ENCODE assay signal across 25 cellular contexts in the genomic region with DNA sequence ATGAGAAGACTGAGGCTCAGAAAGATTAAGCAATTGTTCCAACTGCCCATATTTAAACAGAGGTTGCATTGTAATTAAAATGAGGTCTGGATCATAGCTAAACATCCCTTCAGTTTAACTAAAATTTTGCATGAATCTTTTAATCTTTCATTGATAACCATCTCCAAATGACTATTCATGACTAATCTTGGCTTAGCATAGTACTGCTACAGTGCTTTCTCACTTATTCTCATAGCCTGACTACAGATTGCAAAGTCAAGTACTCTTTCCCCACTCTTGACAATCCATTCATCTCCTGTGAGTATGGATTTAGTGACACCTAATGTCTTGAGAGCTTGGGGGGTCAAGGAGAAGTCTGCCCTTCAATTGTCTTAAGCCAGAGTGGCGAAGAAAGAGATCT.
DNase-seq lines count a peak whose midpoint lies in the region; ATAC-seq and TF ChIP-seq lines count a peak whose summit lies in the region.
"Had no signal": no experiment of that assay in that cellular context is flagged by ENCODE, and none has a peak within 500 bp of the region (broad histone marks: within the 10 kb centered on the region; RNA-seq: fewer than 3 reads in every experiment).

No MANE protein-coding gene starts in this region.

- intact Hi-C loops in testis (cut with DNase I; ENCODE audit: low total_unique reads) = no loop called here

- H3K9me3 ChIP-seq in GM23248 (ENCODE audit: low read depth) (no peaks in the 10 kb centered on the region), adipocyte (ENCODE audit: control insufficient read depth, low read length) (peaks cover 22% of the 10 kb centered on the region), mesenchymal stem cell (ENCODE audit: control insufficient read depth, low read length) (no peaks in the 10 kb centered on the region), testis (no peaks in the 10 kb centered on the region)
- H3K9me3 ChIP-seq: suprapubic skin, uterus had no signal

- H2AFZ ChIP-seq in GM23248 (no peak overlapping the region), mesenchymal stem cell (ENCODE audit: low read depth, low read length) (no peak overlapping the region)
- H2AFZ ChIP-seq: GM23338, hepatocyte had no signal

- H3K23ac ChIP-seq in mesenchymal stem cell (ENCODE audit: low read length in 2 of 2) = no peak overlapping the region

- H3K4me1 ChIP-seq in GM23248 (ENCODE audit: insufficient read depth) = peaks cover 17% of the 10 kb centered on the region
- peaks cover 13% of the 10 kb centered on the region for H3K4me1 ChIP-seq in adipocyte (ENCODE audit: control insufficient read depth, insufficient read depth, low read length)
- no peaks in the 10 kb centered on the region for H3K4me1 ChIP-seq in mesenchymal stem cell (ENCODE audit: control insufficient read depth, insufficient read depth, low read depth, low read length)
- peaks cover 7% of the 10 kb centered on the region for H3K4me1 ChIP-seq in testis
- H3K4me1 ChIP-seq: uterus had no signal

- no peak for ATAC-seq in HG02970 (IDR thresholded peaks at IDR 0.05; ENCODE audit: low FRiP score, unreplicated experiment)
- ATAC-seq: activated T-helper 17 cell treated with anti-CD3 and anti-CD28 coated beads, Interleukin-2, amount 50 U/mL, for 72 hours; naive thymus-derived CD8-positive, alpha-beta T cell; stimulated activated effector memory CD8-positive, alpha-beta T cell treated with anti-CD3 and anti-CD28 coated beads, Interleukin-12 subunit alpha, Interleukin-12 subunit beta, amount 100 ng/mL, for 72 hours had no signal

- H3K79me2 ChIP-seq in GM23248 (ENCODE audit: insufficient read depth) = no peaks in the 10 kb centered on the region
- H3K79me2 ChIP-seq: hepatocyte had no signal

- H3K9me2 ChIP-seq in GM23248 (ENCODE audit: insufficient read depth) = no peaks in the 10 kb centered on the region

- peak overlapping the region; percentile 18 for H3K27ac ChIP-seq in GM23248
- H3K27ac ChIP-seq in mesenchymal stem cell (ENCODE audit: low read length, poor library complexity, severe bottlenecking) = no peak overlapping the region
- H3K27ac ChIP-seq in testis = no peak overlapping the region
- H3K27ac ChIP-seq: ascending aorta, C4-2B, hepatocyte, spleen, suprapubic skin, uterus had no signal

- H4K20me1 ChIP-seq in GM23248 (ENCODE audit: insufficient read depth) = no peaks in the 10 kb centered on the region

- in situ Hi-C loops in GM23248 (cut with MboI) = loop anchor here (10.0 kb wide), 1 partner anchor 142 kb away; no protein-coding TSS in a partner anchor

- H3K9ac ChIP-seq in GM23248 (no peak overlapping the region), adipocyte (ENCODE audit: low read length) (peak overlapping the region; percentile 77), mesenchymal stem cell (ENCODE audit: low read length) (no peak overlapping the region)

- no peaks in the 10 kb centered on the region for H3K79me1 ChIP-seq in mesenchymal stem cell (replicated peaks; ENCODE audit: low read length, poor library complexity, severe bottlenecking)

- no peak overlapping the region for H3K18ac ChIP-seq in mesenchymal stem cell (ENCODE audit: low read depth in 1 of 2, low read length in 2 of 2)

- no peak overlapping the region for H2BK120ac ChIP-seq in mesenchymal stem cell (ENCODE audit: low read depth, low read length)

- no peak for TF ChIP-seq CTCF in testis (IDR thresholded peaks at IDR 0.05)

- H3K36me3 ChIP-seq in GM23248 (ENCODE audit: low read depth) = no peaks in the 10 kb centered on the region
- H3K36me3 ChIP-seq in adipocyte (ENCODE audit: control insufficient read depth, insufficient read depth, low read length, severe bottlenecking) = no peaks in the 10 kb centered on the region
- no peaks in the 10 kb centered on the region for H3K36me3 ChIP-seq in mesenchymal stem cell (ENCODE audit: control insufficient read depth in 1 of 2, insufficient read depth in 2 of 2, low read depth in 1 of 2, low read length in 2 of 2)
- no peaks in the 10 kb centered on the region for H3K36me3 ChIP-seq in testis (ENCODE audit: low read depth, missing control alignments)
- H3K36me3 ChIP-seq: ascending aorta, spleen, suprapubic skin, uterus had no signal

- no peak overlapping the region for H4K91ac ChIP-seq in mesenchymal stem cell (ENCODE audit: low read length)

- no peak overlapping the region for H4K8ac ChIP-seq in mesenchymal stem cell (ENCODE audit: low read length)

- H3K4ac ChIP-seq in mesenchymal stem cell (ENCODE audit: low read depth in 1 of 2, low read length in 2 of 2) = no peak overlapping the region

- TF ChIP-seq POLR2A in testis (IDR thresholded peaks at IDR 0.05) = no peak

- H2BK12ac ChIP-seq in mesenchymal stem cell (ENCODE audit: low read length in 2 of 2) = no peak overlapping the region

- no peak overlapping the region for H2AK5ac ChIP-seq in mesenchymal stem cell (ENCODE audit: low read length, severe bottlenecking)

- H3K4me2 ChIP-seq in GM23248 (ENCODE audit: unreplicated experiment) = peak overlapping the region; percentile 31
- no peak overlapping the region for H3K4me2 ChIP-seq in mesenchymal stem cell (ENCODE audit: low read length, poor library complexity, severe bottlenecking)
- H3K4me2 ChIP-seq: GM23338, hepatocyte had no signal

- no peaks in the 10 kb centered on the region for H3K27me3 ChIP-seq in GM23248 (replicated peaks; ENCODE audit: insufficient read depth)
- no peaks in the 10 kb centered on the region for H3K27me3 ChIP-seq in adipocyte (replicated peaks; ENCODE audit: control insufficient read depth, insufficient read depth, low read length)
- no peaks in the 10 kb centered on the region for H3K27me3 ChIP-seq in mesenchymal stem cell (ENCODE audit: control insufficient read depth in 1 of 2, insufficient read depth in 1 of 2, low read length in 2 of 2)
- no peaks in the 10 kb centered on the region for H3K27me3 ChIP-seq in testis
- H3K27me3 ChIP-seq: ascending aorta, dorsolateral prefrontal cortex, hepatocyte, spleen, suprapubic skin, uterus had no signal

- DNase-seq in AG08395 (ENCODE audit: low spot score) = peak; percentile 16
- peak; percentile 66 for DNase-seq in GM23248
- peak; percentile 47 for DNase-seq in adipocyte (ENCODE audit: low read depth)
- DNase-seq in mesenchymal stem cell = peak; percentile 29
- no peak for DNase-seq in testis
- DNase-seq in ecto neural progenitor cell (ENCODE audit: low spot score) = no peak
- DNase-seq in NCI-H1105 treated with DMSO at 0.1 percent for 48 hours (lab: John Stamatoyannopoulos, UW) = no peak
- DNase-seq: ACHN; activated CD8-positive, alpha-beta memory T cell treated with anti-CD3 and anti-CD28 coated beads, Interleukin-2, amount 50 U/mL, for 48 hours; dorsolateral prefrontal cortex; MM.1S; naive thymus-derived CD8-positive, alpha-beta T cell; NCI-H1436; RPMI8226; spleen; stimulated activated CD4-positive, alpha-beta T cell treated with anti-CD3 and anti-CD28 coated beads, Interleukin-2, amount 100 ng/mL, for 48 hours; uterus had no signal

- no peak overlapping the region for H2BK15ac ChIP-seq in mesenchymal stem cell (ENCODE audit: low read depth, poor library complexity, severe bottlenecking)

- no peak overlapping the region for H3K14ac ChIP-seq in mesenchymal stem cell (ENCODE audit: low read length in 2 of 2)

- H3K4me3 ChIP-seq in GM23248 (no peak overlapping the region), adipocyte (ENCODE audit: low read length) (no peak overlapping the region), mesenchymal stem cell (ENCODE audit: insufficient read depth in 1 of 2, low read depth in 1 of 2, low read length in 2 of 2) (no peak overlapping the region), testis (no peak overlapping the region)
- H3K4me3 ChIP-seq: ascending aorta, GM23338, hepatocyte, spleen, suprapubic skin, uterus had no signal

- H2BK5ac ChIP-seq in mesenchymal stem cell (ENCODE audit: low read depth, low read length, poor library complexity, severe bottlenecking) = no peak overlapping the region

- peaks cover 17% of the 10 kb centered on the region for H3F3A ChIP-seq in GM23248 (ENCODE audit: insufficient read depth)

- WGBS in GM23248 (ENCODE audit: low coverage in 1 of 2, low lambda C conversion rate in 2 of 2, missing lambda C conversion rate in 2 of 2), 2 experiments = 77 to 80% methylated on average over 1 of the region's 1 CpG
- 89% methylated on average over 1 of the region's 1 CpG for WGBS in mesenchymal stem cell
- WGBS in testis, 2 donors = 75 to 96% methylated on average over 1 of the region's 1 CpG

Comparison
In these comparisons a context has a peak if more than half of its experiments do, and no peak if none do; other contexts are left out.
1. DNase-seq: peak in AG08395 (single experiment), GM23248 (single experiment), adipocyte (single experiment) and mesenchymal stem cell (single experiment); none in testis (single experiment), ecto neural progenitor cell (single experiment) and NCI-H1105 treated with DMSO at 0.1 percent for 48 hours (single experiment).